In the genomic region with DNA sequence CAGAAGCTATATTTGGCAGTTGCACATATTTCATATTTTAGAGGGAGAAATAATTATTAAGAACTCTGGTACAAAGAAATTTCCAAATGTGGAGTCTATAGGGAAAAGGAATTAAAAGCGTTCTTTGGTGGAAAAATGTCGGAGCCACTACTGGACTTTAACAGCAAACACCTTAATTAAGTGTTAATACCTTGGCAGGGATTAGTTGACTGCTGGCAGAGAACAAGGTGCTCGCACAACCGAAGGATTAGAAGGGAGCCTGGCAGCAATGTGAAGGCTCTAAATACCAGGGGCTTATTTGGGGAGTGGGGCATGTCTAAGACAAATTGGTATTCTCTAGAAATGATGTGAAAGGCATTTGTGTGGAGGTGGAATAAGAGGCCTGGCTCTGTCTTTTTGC, we compare ENCODE assay signal across 30 cellular contexts.
"Had no signal": no experiment of that assay in that cellular context is flagged by ENCODE, and none has a peak within 500 bp of the region (broad histone marks: within the 10 kb centered on the region; RNA-seq: fewer than 3 reads in every experiment).

No MANE protein-coding gene starts in this region.

- H3K27ac ChIP-seq: left lung, lower lobe of right lung, neutrophil, parathyroid adenoma, psoas muscle, right atrium auricular region, skin epidermis, stomach, testis, thyroid gland, transverse colon, upper lobe of left lung, vagina had no signal

- H3K4me3 ChIP-seq: left lung, lower lobe of right lung, psoas muscle, right atrium auricular region, skin epidermis, stomach, testis, thyroid gland, transverse colon, upper lobe of left lung, vagina had no signal

- H3K36me3 Mint-ChIP-seq: immature natural killer cell; stimulated activated naive B cell treated with anti-CD40 and anti-IgM and Interleukin-4, amounts not matched to agents 10 μg/mL and 1 μg/mL and 100 μg/mL, for 72 hours had no signal

- H2AFZ ChIP-seq: parathyroid adenoma had no signal

- H3K4me3 Mint-ChIP-seq: immature natural killer cell; naive thymus-derived CD8-positive, alpha-beta T cell; nephron; neural crest cell; stimulated activated naive B cell treated with anti-CD40 and anti-IgM and Interleukin-4, amounts not matched to agents 10 μg/mL and 1 μg/mL and 100 μg/mL, for 72 hours had no signal

- H3K9me3 ChIP-seq: left lung, lower lobe of right lung, neutrophil, psoas muscle, testis, thyroid gland, transverse colon, vagina had no signal

- H3K4me1 ChIP-seq: left lung, lower lobe of right lung, psoas muscle, right atrium auricular region, stomach, testis, thyroid gland, transverse colon, upper lobe of left lung, vagina had no signal

- DNase-seq: hypothalamus; immature natural killer cell; kidney; left colon; left lung; lower lobe of right lung; mammary epithelial cell; mesenchymal stem cell; naive thymus-derived CD8-positive, alpha-beta T cell; occipital lobe; psoas muscle; stimulated activated CD4-positive, alpha-beta T cell treated with anti-CD3 and anti-CD28 coated beads, Interleukin-12 subunit alpha, Interleukin-12 subunit beta, amount 100 ng/mL, for 4 hours; stimulated activated CD4-positive, alpha-beta T cell treated with anti-CD3 and anti-CD28 coated beads, Interleukin-15, amount 100 ng/mL, for 24 hours; stimulated activated CD4-positive, alpha-beta T cell treated with anti-CD3 and anti-CD28 coated beads, Interleukin-2, amount 100 ng/mL, for 24 hours; stimulated activated CD4-positive, alpha-beta T cell treated with anti-CD3 and anti-CD28 coated beads, Interleukin-4, amount 100 ng/mL, for 1 hour; stimulated activated naive B cell treated with anti-CD40 and anti-IgM and Interleukin-4, amounts not matched to agents 10 μg/mL and 1 μg/mL and 100 μg/mL, for 72 hours; stimulated activated naive CD8-positive, alpha-beta T cell treated with anti-CD3 and anti-CD28 coated beads, Interleukin-15, Interleukin-2, amounts not matched to agents 100 U/mL and 50 U/mL, for 24 hours; stomach; testis; thyroid gland; transverse colon; upper lobe of left lung had no signal

- H3K79me2 ChIP-seq: parathyroid adenoma had no signal

- ATAC-seq: left colon; left lung; lower lobe of right lung; naive thymus-derived CD8-positive, alpha-beta T cell; psoas muscle; sciatic nerve; stimulated activated naive B cell treated with anti-CD40 and anti-IgM and Interleukin-4, amounts not matched to agents 10 μg/mL and 1 μg/mL and 100 μg/mL, for 72 hours; stimulated activated naive CD8-positive, alpha-beta T cell treated with anti-CD3 and anti-CD28 coated beads, Interleukin-15, Interleukin-2, amounts not matched to agents 100 U/mL and 50 U/mL, for 24 hours had no signal

- H3K36me3 ChIP-seq: left lung, lower lobe of right lung, neutrophil, right atrium auricular region, stomach, thyroid gland, transverse colon, upper lobe of left lung, vagina had no signal

- H3K9ac ChIP-seq: parathyroid adenoma had no signal

- H3K4me1 Mint-ChIP-seq: immature natural killer cell; naive thymus-derived CD8-positive, alpha-beta T cell; neural crest cell; stimulated activated naive B cell treated with anti-CD40 and anti-IgM and Interleukin-4, amounts not matched to agents 10 μg/mL and 1 μg/mL and 100 μg/mL, for 72 hours had no signal

- H3K27me3 ChIP-seq: left lung, neutrophil, right atrium auricular region, stomach, testis, thyroid gland, transverse colon, upper lobe of left lung, vagina had no signal

- H3K27ac Mint-ChIP-seq: immature natural killer cell; stimulated activated naive B cell treated with anti-CD40 and anti-IgM and Interleukin-4, amounts not matched to agents 10 μg/mL and 1 μg/mL and 100 μg/mL, for 72 hours had no signal
